Comparison of ENCODE assay signal across 9 cellular contexts in the genomic region with DNA sequence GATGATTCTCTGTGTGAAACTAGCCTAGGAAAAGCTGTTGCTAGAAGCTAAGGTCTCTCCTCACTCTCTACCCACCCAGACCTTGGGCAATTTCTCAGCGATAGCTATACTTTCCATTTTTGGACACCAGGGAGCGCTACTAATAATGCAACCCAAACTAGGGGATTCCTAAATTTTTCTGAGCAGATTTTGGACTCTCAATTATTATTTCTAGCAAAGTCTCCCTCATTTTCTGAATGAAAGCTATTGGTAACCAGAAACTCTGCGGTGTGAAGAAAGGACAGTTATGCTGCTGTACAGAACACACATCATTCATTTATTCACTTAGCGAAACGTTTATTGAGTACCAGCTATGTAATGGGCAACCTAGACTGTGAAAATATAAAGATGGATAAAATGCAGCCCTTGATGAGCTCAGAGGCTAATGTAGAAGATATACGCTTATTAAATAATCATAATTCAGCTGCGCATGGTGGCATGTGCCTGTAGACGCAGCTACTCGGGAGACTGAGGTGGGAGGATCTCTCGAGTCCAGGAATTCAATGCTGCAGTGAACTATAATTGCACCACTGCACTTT. TPM values are rescaled to one million over a fixed set of nuclear protein-coding genes. Genes with fewer than 3 reads are reported as not detected.
DNase-seq lines count a peak whose midpoint lies in the region; ATAC-seq and TF ChIP-seq lines count a peak whose summit lies in the region.
"Had no signal": no experiment of that assay in that cellular context is flagged by ENCODE, and none has a peak within 500 bp of the region (broad histone marks: within the 10 kb centered on the region; RNA-seq: fewer than 3 reads in every experiment).

No MANE protein-coding gene starts in this region.

- H3K4me1 ChIP-seq in right atrium auricular region = peaks cover 0 to 4% of the 10 kb centered on the region in 2 donors

- H3K9me3 ChIP-seq in right atrium auricular region = no peaks in the 10 kb centered on the region
- H3K9me3 ChIP-seq: SJSA1 had no signal

- H3K27me3 ChIP-seq in right atrium auricular region = no peaks in the 10 kb centered on the region
- H3K27me3 ChIP-seq: SJSA1 had no signal

- H3K9me3 Mint-ChIP-seq in activated naive CD8-positive, alpha-beta T cell (ENCODE audit: low read depth) = no peaks in the 10 kb centered on the region
- no peaks in the 10 kb centered on the region for H3K9me3 Mint-ChIP-seq in stimulated activated naive B cell treated with anti-CD40 and anti-IgM and Interleukin-4, amounts not matched to agents 10 μg/mL and 1 μg/mL and 100 μg/mL, for 72 hours

- peaks cover 43% of the 10 kb centered on the region for H3K4me1 Mint-ChIP-seq in activated naive CD8-positive, alpha-beta T cell (ENCODE audit: low read depth)
- H3K4me1 Mint-ChIP-seq in stimulated activated naive B cell treated with anti-CD40 and anti-IgM and Interleukin-4, amounts not matched to agents 10 μg/mL and 1 μg/mL and 100 μg/mL, for 72 hours = peaks cover 25 to 29% of the 10 kb centered on the region in 2 donors

- H3K36me3 ChIP-seq in right atrium auricular region = no peaks in the 10 kb centered on the region
- H3K36me3 ChIP-seq: SJSA1 had no signal

- H3K27me3 Mint-ChIP-seq in activated naive CD8-positive, alpha-beta T cell = no peaks in the 10 kb centered on the region
- no peaks in the 10 kb centered on the region for H3K27me3 Mint-ChIP-seq in stimulated activated naive B cell treated with anti-CD40 and anti-IgM and Interleukin-4, amounts not matched to agents 10 μg/mL and 1 μg/mL and 100 μg/mL, for 72 hours

- no peak overlapping the region for H3K27ac ChIP-seq in right atrium auricular region
- H3K27ac ChIP-seq: SJSA1 had no signal

- no peak overlapping the region for H3K4me3 Mint-ChIP-seq in activated naive CD8-positive, alpha-beta T cell
- H3K4me3 Mint-ChIP-seq in stimulated activated naive B cell treated with anti-CD40 and anti-IgM and Interleukin-4, amounts not matched to agents 10 μg/mL and 1 μg/mL and 100 μg/mL, for 72 hours = no peak overlapping the region

- DNase-seq in COLO668 (lab: John Stamatoyannopoulos, UW; ENCODE audit: unreplicated experiment) (peak; percentile 12), NCI-H82 (lab: John Stamatoyannopoulos, UW) (peak; percentile 56), right atrium auricular region (ENCODE audit: low spot score) (no peak), NCI-H187 treated with DMSO at 0.1 percent for 48 hours (lab: John Stamatoyannopoulos, UW) (no peak)
- DNase-seq in stimulated activated naive B cell treated with anti-CD40 and anti-IgM and Interleukin-4, amounts not matched to agents 10 μg/mL and 1 μg/mL and 100 μg/mL, for 72 hours = peak; percentile 40

- peak overlapping the region; percentile 59 for H3K27ac Mint-ChIP-seq in activated naive CD8-positive, alpha-beta T cell
- no peak overlapping the region for H3K27ac Mint-ChIP-seq in stimulated activated naive B cell treated with anti-CD40 and anti-IgM and Interleukin-4, amounts not matched to agents 10 μg/mL and 1 μg/mL and 100 μg/mL, for 72 hours

- peak; percentile 47 to 74 for TF ChIP-seq CTCF in right atrium auricular region (IDR thresholded peaks at IDR 0.05)

- H3K36me3 Mint-ChIP-seq in activated naive CD8-positive, alpha-beta T cell = no peaks in the 10 kb centered on the region
- peaks cover 0 to 1% of the 10 kb centered on the region in 2 donors for H3K36me3 Mint-ChIP-seq in stimulated activated naive B cell treated with anti-CD40 and anti-IgM and Interleukin-4, amounts not matched to agents 10 μg/mL and 1 μg/mL and 100 μg/mL, for 72 hours

- H3K4me3 ChIP-seq in right atrium auricular region = no peak overlapping the region
- H3K4me3 ChIP-seq: SJSA1 had no signal

- ATAC-seq in GM21786 (IDR thresholded peaks at IDR 0.05; ENCODE audit: unreplicated experiment) (peak; percentile 58), HG02763 (IDR thresholded peaks at IDR 0.05; ENCODE audit: unreplicated experiment) (no peak)
- ATAC-seq in stimulated activated naive B cell treated with anti-CD40 and anti-IgM and Interleukin-4, amounts not matched to agents 10 μg/mL and 1 μg/mL and 100 μg/mL, for 72 hours (replicated peaks) = peak; percentile 51 to 64

RNA-seq across cellular contexts. Expression of gene STIM1, which starts 6.1 kb away (rescaled TPM):
- 10 to 100 TPM; 15.4 to 16.6 TPM for total RNA-seq in right atrium auricular region

RNA-seq across cellular contexts. Expression of gene RHOG, which starts 8.6 kb away (rescaled TPM):
- 10 to 100 TPM; 20.1 to 48.9 TPM for total RNA-seq in right atrium auricular region

RNA-seq across cellular contexts. Expression of gene PGAP2, which starts 41.0 kb away (rescaled TPM):
- total RNA-seq in right atrium auricular region = 10 to 100 TPM; 10.8 to 14.9 TPM

RNA-seq across cellular contexts. Expression of gene NUP98, which starts 52.0 kb away (rescaled TPM):
- total RNA-seq in right atrium auricular region = 10 to 100 TPM; 58.8 to 94.5 TPM

Comparison
In these comparisons a context has a peak if more than half of its experiments do, and no peak if none do; other contexts are left out.
1. DNase-seq: peak in COLO668 (single experiment), NCI-H82 (single experiment) and stimulated activated naive B cell treated with anti-CD40 and anti-IgM and Interleukin-4, amounts not matched to agents 10 μg/mL and 1 μg/mL and 100 μg/mL, for 72 hours (single experiment); none in right atrium auricular region (single experiment) and NCI-H187 treated with DMSO at 0.1 percent for 48 hours (single experiment).